In genomic region chr19:19385131-19385899, GRCh38 we compare ENCODE assay signal across 8 cellular contexts. TPM values are rescaled to one million over a fixed set of nuclear protein-coding genes. Genes with fewer than 3 reads are reported as not detected.
DNase-seq lines count a peak whose midpoint lies in the region; ATAC-seq and TF ChIP-seq lines count a peak whose summit lies in the region.

No MANE protein-coding gene starts in this region.

- peak overlapping the region; percentile 73 for H3K4me3 ChIP-seq in CD8-positive, alpha-beta T cell (ENCODE audit: low read depth, low read length)
- peak overlapping the region; percentile 77 to 86 for H3K4me3 ChIP-seq in duodenal mucosa (ENCODE audit: low read depth in 1 of 2, low read length in 2 of 2)
- peak overlapping the region; percentile 31 for H3K4me3 ChIP-seq in lower leg skin (ENCODE audit: low read depth, poor library complexity, severe bottlenecking)

- ATAC-seq in CD8-positive, alpha-beta T cell = peak; percentile 86
- peak; percentile 90 for ATAC-seq in GM19455 (IDR thresholded peaks at IDR 0.05; ENCODE audit: unreplicated experiment)

- POLR2A ChIA-PET in CD8-positive, alpha-beta T cell (lab: Charles Lee) = interaction anchor here (0.6 to 1.9 kb wide), 10 partner anchors 12 to 104 kb away, joined by 3 to 20 read pairs (median 4); partner anchors contain the start of gene GATAD2A
- POLR2A ChIA-PET in activated CD4-positive, alpha-beta memory T cell treated with anti-CD3 and anti-CD28 coated beads, Interleukin-2, amount 10 ng/mL, durations not matched to agents 7 days and 5 days (lab: Charles Lee) = interaction anchor here (0.8 to 2.3 kb wide), 14 partner anchors 9 to 279 kb away, joined by 3 to 15 read pairs (median 4); partner anchors contain the start of genes GATAD2A and NDUFA13

- no peak for TF ChIP-seq CTCF in CD8-positive, alpha-beta T cell (IDR thresholded peaks at IDR 0.05)
- no peak for TF ChIP-seq CTCF in lower leg skin (IDR thresholded peaks at IDR 0.05)

- no peaks in the 10 kb centered on the region for H3K27me3 Mint-ChIP-seq in CD8-positive, alpha-beta T cell (ENCODE audit: low read depth)
- no peaks in the 10 kb centered on the region for H3K27me3 Mint-ChIP-seq in activated CD4-positive, alpha-beta memory T cell treated with anti-CD3 and anti-CD28 coated beads, Interleukin-2, amount 10 ng/mL, durations not matched to agents 7 days and 5 days

- H3K4me1 Mint-ChIP-seq in CD8-positive, alpha-beta T cell (ENCODE audit: low read depth) = peaks cover 40% of the 10 kb centered on the region
- peaks cover 46% of the 10 kb centered on the region for H3K4me1 Mint-ChIP-seq in activated CD4-positive, alpha-beta memory T cell treated with anti-CD3 and anti-CD28 coated beads, Interleukin-2, amount 10 ng/mL, durations not matched to agents 7 days and 5 days

- H3K27ac Mint-ChIP-seq in CD8-positive, alpha-beta T cell = peak overlapping the region; percentile 92
- peak overlapping the region; percentile 91 for H3K27ac Mint-ChIP-seq in activated CD4-positive, alpha-beta memory T cell treated with anti-CD3 and anti-CD28 coated beads, Interleukin-2, amount 10 ng/mL, durations not matched to agents 7 days and 5 days

- peak overlapping the region; percentile 66 to 86 for H3K9ac ChIP-seq in duodenal mucosa (ENCODE audit: low read depth in 1 of 2, low read length in 2 of 2)

- intact Hi-C loops in CD8-positive, alpha-beta T cell (cut with DNase I, micrococcal nuclease) = loop anchor here (1.0 kb wide), 8 partner anchors 18 to 278 kb away; partner anchors contain the start of genes GATAD2A (in 2 of the 2), ATP13A1 (in 1 of the 2), BORCS8 (in 1 of the 2) and MAU2 (in 1 of the 2)
- intact Hi-C loops in lower leg skin (cut with DNase I; ENCODE audit: low total_unique reads) = no loop called here

- CTCF ChIA-PET in CD8-positive, alpha-beta T cell (lab: Charles Lee) = interaction anchor here (0.6 to 1.6 kb wide), 6 partner anchors 20 to 107 kb away, joined by 3 to 4 read pairs (median 3); partner anchors contain the start of gene GATAD2A
- CTCF ChIA-PET in activated CD4-positive, alpha-beta memory T cell treated with anti-CD3 and anti-CD28 coated beads, Interleukin-2, amount 10 ng/mL, durations not matched to agents 7 days and 5 days (lab: Charles Lee) = interaction anchor here (0.7 to 1.4 kb wide), 5 partner anchors 20 to 107 kb away, joined by 3 to 9 read pairs (median 5); partner anchors contain the start of gene GATAD2A

- H3K36me3 ChIP-seq in CD8-positive, alpha-beta T cell (ENCODE audit: insufficient read depth, low read length) = no peaks in the 10 kb centered on the region
- no peaks in the 10 kb centered on the region for H3K36me3 ChIP-seq in duodenal mucosa (ENCODE audit: control insufficient read depth in 1 of 2, insufficient read depth in 2 of 2, low read length in 2 of 2)

- 0 to 1% methylated on average over 27 to 59 of the region's 75 CpGs for WGBS in lower leg skin, 2 donors

- no peaks in the 10 kb centered on the region for H3K27me3 ChIP-seq in CD8-positive, alpha-beta T cell (ENCODE audit: insufficient read depth, low read length)
- H3K27me3 ChIP-seq in duodenal mucosa (ENCODE audit: control insufficient read depth in 1 of 2, insufficient read depth in 2 of 2, low read length in 2 of 2) = no peaks in the 10 kb centered on the region

- no peak for TF ChIP-seq POLR2A in lower leg skin (IDR thresholded peaks at IDR 0.05)

- peaks cover 45% of the 10 kb centered on the region for H3K4me1 ChIP-seq in CD8-positive, alpha-beta T cell (ENCODE audit: insufficient read depth, low read length)
- peaks cover 32 to 41% of the 10 kb centered on the region in 2 donors for H3K4me1 ChIP-seq in duodenal mucosa (ENCODE audit: control insufficient read depth in 1 of 2, insufficient read depth in 2 of 2, low read length in 2 of 2)

- H3K36me3 Mint-ChIP-seq in CD8-positive, alpha-beta T cell = peaks cover 3% of the 10 kb centered on the region
- peaks cover 14% of the 10 kb centered on the region for H3K36me3 Mint-ChIP-seq in activated CD4-positive, alpha-beta memory T cell treated with anti-CD3 and anti-CD28 coated beads, Interleukin-2, amount 10 ng/mL, durations not matched to agents 7 days and 5 days (ENCODE audit: low read depth)

- H3K4me3 Mint-ChIP-seq in CD8-positive, alpha-beta T cell = peak overlapping the region; percentile 93
- peak overlapping the region; percentile 87 for H3K4me3 Mint-ChIP-seq in activated CD4-positive, alpha-beta memory T cell treated with anti-CD3 and anti-CD28 coated beads, Interleukin-2, amount 10 ng/mL, durations not matched to agents 7 days and 5 days

- H3K9me3 ChIP-seq in CD8-positive, alpha-beta T cell (ENCODE audit: low read length) = no peaks in the 10 kb centered on the region
- H3K9me3 ChIP-seq in duodenal mucosa (ENCODE audit: control insufficient read depth in 1 of 2, low read length in 2 of 2) = no peaks in the 10 kb centered on the region

- peak; percentile 99 to 100 (median 99) for DNase-seq in CD8-positive, alpha-beta T cell
- DNase-seq in HK-2 (ENCODE audit: unreplicated experiment) (peak; percentile 100), NCI-H82 treated with DMSO at 0.1 percent for 48 hours (lab: John Stamatoyannopoulos, UW; ENCODE audit: unreplicated experiment) (peak; percentile 98), lower leg skin (ENCODE audit: low spot score in 2 of 2) (peak; percentile 99 to 100)
- DNase-seq in activated CD4-positive, alpha-beta memory T cell treated with anti-CD3 and anti-CD28 coated beads, Interleukin-2, amount 10 ng/mL, durations not matched to agents 7 days and 5 days = peak; percentile 100
- DNase-seq in stimulated activated CD4-positive, alpha-beta T cell treated with anti-CD3 and anti-CD28 coated beads, Interleukin-4, amount 100 ng/mL, for 4 hours = peak; percentile 99

- peak overlapping the region; percentile 71 for H3K27ac ChIP-seq in CD8-positive, alpha-beta T cell (ENCODE audit: low read depth, low read length)
- H3K27ac ChIP-seq in duodenal mucosa (ENCODE audit: low read depth, low read length) = peak overlapping the region; percentile 56

- H3K9me3 Mint-ChIP-seq in CD8-positive, alpha-beta T cell = no peaks in the 10 kb centered on the region
- no peaks in the 10 kb centered on the region for H3K9me3 Mint-ChIP-seq in activated CD4-positive, alpha-beta memory T cell treated with anti-CD3 and anti-CD28 coated beads, Interleukin-2, amount 10 ng/mL, durations not matched to agents 7 days and 5 days

RNA-seq across cellular contexts. Expression of gene GATAD2A, which starts 20.2 kb away (rescaled TPM):
- total RNA-seq in CD8-positive, alpha-beta T cell = 100 to 1,000 TPM; 135 to 142 TPM
- total RNA-seq in activated CD4-positive, alpha-beta memory T cell treated with anti-CD3 and anti-CD28 coated beads, Interleukin-2, amount 10 ng/mL, durations not matched to agents 7 days and 5 days = 100 to 1,000 TPM; 109 to 113 TPM
- total RNA-seq in lower leg skin = 100 to 1,000 TPM in 1 of 4 donors, 10 to 100 TPM in 3; 73.8 to 128 (median 87.7) TPM

Comparison
In these comparisons a context has a peak if more than half of its experiments do, and no peak if none do; other contexts are left out.
1. Peak in every context shown above with its lines: DNase-seq, ATAC-seq, H3K4me3 ChIP-seq and H3K27ac ChIP-seq.
2. H3K4me3 ChIP-seq: peak in every context shown above with its lines; median percentile 82 in duodenal mucosa; 73 in CD8-positive, alpha-beta T cell; 31 in lower leg skin.